Comparison of ENCODE assay signal across 11 cellular contexts in the genomic region with DNA sequence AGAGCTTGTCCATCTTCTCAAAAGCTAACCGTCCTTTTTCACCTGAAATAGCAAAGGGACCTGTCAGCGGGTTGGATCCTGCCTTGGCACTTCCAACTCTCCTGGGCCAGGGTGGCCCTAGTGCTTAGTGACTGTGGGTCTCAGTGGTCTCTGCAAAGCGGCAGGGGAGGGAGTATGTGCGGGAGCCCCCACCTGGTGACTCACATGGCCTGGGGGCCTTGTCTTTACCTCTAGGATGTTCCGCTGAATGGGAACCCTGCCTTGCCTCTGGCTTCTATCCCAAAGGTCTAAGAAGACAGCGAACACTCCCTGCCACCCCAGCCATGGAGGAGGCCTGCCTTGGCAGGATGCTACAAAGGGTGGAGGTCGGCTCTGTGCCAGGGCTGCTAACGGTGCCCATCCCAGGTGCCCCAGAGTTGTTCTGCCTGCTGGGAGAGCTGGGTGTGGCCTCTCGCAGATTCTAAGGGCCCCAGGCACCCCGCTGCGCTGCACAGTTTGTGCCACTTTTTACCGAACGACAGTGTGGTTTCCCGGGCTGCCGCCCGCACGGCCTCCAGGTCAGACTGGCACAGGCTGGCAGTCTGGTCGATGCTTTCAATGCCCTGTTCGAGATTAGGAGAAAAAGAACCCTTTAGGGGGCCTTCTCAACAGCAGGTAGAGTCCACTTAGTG.
DNase-seq lines count a peak whose midpoint lies in the region; ATAC-seq and TF ChIP-seq lines count a peak whose summit lies in the region.
"Had no signal": no experiment of that assay in that cellular context is flagged by ENCODE, and none has a peak within 500 bp of the region (broad histone marks: within the 10 kb centered on the region; RNA-seq: fewer than 3 reads in every experiment).

No MANE protein-coding gene starts in this region.

- H4K20me1 ChIP-seq in PC-3 (ENCODE audit: low read length) (no peaks in the 10 kb centered on the region), smooth muscle cell (ENCODE audit: low read depth) (peaks cover 14% of the 10 kb centered on the region)

- no peak overlapping the region for H3K4me3 Mint-ChIP-seq in stimulated activated naive CD8-positive, alpha-beta T cell treated with anti-CD3 and anti-CD28 coated beads, Interleukin-15, amount 100 ng/mL, for 72 hours
- H3K4me3 Mint-ChIP-seq: brain, HFFc6 had no signal

- H3K4me3 ChIP-seq in PC-3 (ENCODE audit: low read length) (no peak overlapping the region), lower leg skin (ENCODE audit: low read depth, poor library complexity, severe bottlenecking) (no peak overlapping the region), smooth muscle cell (no peak overlapping the region)
- H3K4me3 ChIP-seq: SJCRH30 had no signal

- no TSS peak for BruUV-seq in PC-3 (replicated peaks; lab: Mats Ljungman, UMichigan)

- no peak overlapping the region for H3K4me2 ChIP-seq in PC-3 (ENCODE audit: low read length)
- no peak overlapping the region for H3K4me2 ChIP-seq in smooth muscle cell

- H3F3A ChIP-seq in PC-3 (ENCODE audit: low read length, unreplicated experiment) (no peaks in the 10 kb centered on the region), smooth muscle cell (ENCODE audit: low read depth) (peaks cover 8% of the 10 kb centered on the region)

- H2AFZ ChIP-seq in PC-3 (ENCODE audit: low read length): no peak overlapping the region
- H2AFZ ChIP-seq in smooth muscle cell (ENCODE audit: low read depth): no peak overlapping the region

- WGBS in lower leg skin, 2 donors: 55 to 62% methylated on average over 17 to 19 of the region's 19 CpGs
- WGBS in smooth muscle cell (ENCODE audit: low lambda C conversion rate): 95% methylated on average over 18 of the region's 19 CpGs

- no peaks in the 10 kb centered on the region for H3K9me3 ChIP-seq in PC-3 (ENCODE audit: low read length)
- no peaks in the 10 kb centered on the region for H3K9me3 ChIP-seq in smooth muscle cell (replicated peaks; ENCODE audit: low read depth)
- H3K9me3 ChIP-seq: SJCRH30 had no signal

- H3K4me1 Mint-ChIP-seq in stimulated activated naive CD8-positive, alpha-beta T cell treated with anti-CD3 and anti-CD28 coated beads, Interleukin-15, amount 100 ng/mL, for 72 hours: peaks cover 6% of the 10 kb centered on the region
- H3K4me1 Mint-ChIP-seq: brain had no signal

- no peaks in the 10 kb centered on the region for H3K4me1 ChIP-seq in PC-3 (ENCODE audit: insufficient read depth, low read length)
- no peaks in the 10 kb centered on the region for H3K4me1 ChIP-seq in smooth muscle cell (ENCODE audit: low read depth)

- no peaks in the 10 kb centered on the region for H3K9me3 Mint-ChIP-seq in stimulated activated naive CD8-positive, alpha-beta T cell treated with anti-CD3 and anti-CD28 coated beads, Interleukin-15, amount 100 ng/mL, for 72 hours
- H3K9me3 Mint-ChIP-seq: brain, HFFc6 had no signal

- TF ChIP-seq POLR2A in lower leg skin (IDR thresholded peaks at IDR 0.05): no peak

- peaks cover 18% of the 10 kb centered on the region for H3K36me3 ChIP-seq in PC-3 (ENCODE audit: low read depth, low read length)
- H3K36me3 ChIP-seq in smooth muscle cell (ENCODE audit: low read depth): no peaks in the 10 kb centered on the region

- H3K9me2 ChIP-seq in PC-3 (replicated peaks; ENCODE audit: low read length): no peaks in the 10 kb centered on the region

- POLR2A ChIA-PET in PC-3 (lab: Charles Lee; ENCODE audit: unreplicated experiment): interaction anchor here (0.5 kb wide), 1 partner anchor 167 kb away, joined by 4 read pairs; no protein-coding TSS in a partner anchor

- peak; percentile 15 for ATAC-seq in stimulated activated naive CD8-positive, alpha-beta T cell treated with anti-CD3 and anti-CD28 coated beads, Interleukin-15, amount 100 ng/mL, for 72 hours
- no peak for ATAC-seq in stimulated activated naive CD8-positive, alpha-beta T cell treated with anti-CD3 and anti-CD28 coated beads, Interleukin-15, Interleukin-2, amounts not matched to agents 100 U/mL and 50 U/mL, for 24 hours
- peak; percentile 12 for ATAC-seq in PC-3
- ATAC-seq in HG02588 (IDR thresholded peaks at IDR 0.05; ENCODE audit: unreplicated experiment): no peak

- H3K27me3 ChIP-seq in PC-3 (ENCODE audit: low read length) (no peaks in the 10 kb centered on the region), smooth muscle cell (ENCODE audit: low read depth) (no peaks in the 10 kb centered on the region)
- H3K27me3 ChIP-seq: SJCRH30 had no signal

- H3K27me3 Mint-ChIP-seq in stimulated activated naive CD8-positive, alpha-beta T cell treated with anti-CD3 and anti-CD28 coated beads, Interleukin-15, amount 100 ng/mL, for 72 hours: no peaks in the 10 kb centered on the region
- H3K27me3 Mint-ChIP-seq: brain had no signal

- no peak overlapping the region for H3K27ac Mint-ChIP-seq in stimulated activated naive CD8-positive, alpha-beta T cell treated with anti-CD3 and anti-CD28 coated beads, Interleukin-15, amount 100 ng/mL, for 72 hours
- H3K27ac Mint-ChIP-seq: HFFc6 had no signal

- intact Hi-C loops in PC-3 (cut with micrococcal nuclease) (no loop called here), lower leg skin (cut with DNase I; ENCODE audit: low total_unique reads) (loop anchor here (5.0 to 10.0 kb wide), 2 partner anchors 113 to 400 kb away; no protein-coding TSS in a partner anchor)

- CTCF ChIA-PET in PC-3 (lab: Charles Lee): interaction anchor here (0.6 to 1.0 kb wide), 6 partner anchors 11 to 408 kb away, joined by 3 to 4 read pairs (median 3); no protein-coding TSS in a partner anchor

- H3K27ac ChIP-seq in PC-3 (ENCODE audit: low read length) (no peak overlapping the region), smooth muscle cell (ENCODE audit: low read depth) (no peak overlapping the region)
- H3K27ac ChIP-seq: SJCRH30 had no signal

- H3K9ac ChIP-seq in PC-3 (ENCODE audit: low read length) (no peak overlapping the region), smooth muscle cell (ENCODE audit: low read depth) (no peak overlapping the region)

- H3K79me2 ChIP-seq in PC-3 (ENCODE audit: low read length) (no peaks in the 10 kb centered on the region), smooth muscle cell (ENCODE audit: low read depth) (no peaks in the 10 kb centered on the region)

- no peak for DNase-seq in stimulated activated naive CD8-positive, alpha-beta T cell treated with anti-CD3 and anti-CD28 coated beads, Interleukin-15, amount 100 ng/mL, for 72 hours
- no peak for DNase-seq in stimulated activated naive CD8-positive, alpha-beta T cell treated with anti-CD3 and anti-CD28 coated beads, Interleukin-15, Interleukin-2, amounts not matched to agents 100 U/mL and 50 U/mL, for 24 hours
- DNase-seq in PC-3 (no peak), lower leg skin (ENCODE audit: low spot score in 2 of 2) (peak; percentile 82 to 95), ureter (ENCODE audit: low spot score) (no peak), smooth muscle cell (lab: John Stamatoyannopoulos, UW; ENCODE audit: unreplicated experiment) (no peak)
- no peak for DNase-seq in stimulated activated CD4-positive, alpha-beta T cell treated with anti-CD3 and anti-CD28 coated beads, Interleukin-1b, Interleukin-23, amount 100 ng/mL, for 48 hours

- TF ChIP-seq CTCF in PC-3 (conservative IDR thresholded peaks at IDR 0.05; ENCODE audit: low read depth, low read length): no peak
- no peak for TF ChIP-seq CTCF in lower leg skin (IDR thresholded peaks at IDR 0.05)
- no peak for TF ChIP-seq CTCF in smooth muscle cell (IDR thresholded peaks at IDR 0.05; ENCODE audit: borderline replicate concordance, insufficient read depth, poor library complexity, severe bottlenecking)

Comparison
In these comparisons a context has a peak if more than half of its experiments do, and no peak if none do; other contexts are left out.
1. ATAC-seq: peak in stimulated activated naive CD8-positive, alpha-beta T cell treated with anti-CD3 and anti-CD28 coated beads, Interleukin-15, amount 100 ng/mL, for 72 hours (single experiment) and PC-3 (single experiment); none in stimulated activated naive CD8-positive, alpha-beta T cell treated with anti-CD3 and anti-CD28 coated beads, Interleukin-15, Interleukin-2, amounts not matched to agents 100 U/mL and 50 U/mL, for 24 hours (single experiment) and HG02588 (single experiment).
2. DNase-seq: peak in lower leg skin (2 of 2); none in stimulated activated naive CD8-positive, alpha-beta T cell treated with anti-CD3 and anti-CD28 coated beads, Interleukin-15, amount 100 ng/mL, for 72 hours (0 of 2), stimulated activated naive CD8-positive, alpha-beta T cell treated with anti-CD3 and anti-CD28 coated beads, Interleukin-15, Interleukin-2, amounts not matched to agents 100 U/mL and 50 U/mL, for 24 hours (single experiment), PC-3 (single experiment), ureter (single experiment), stimulated activated CD4-positive, alpha-beta T cell treated with anti-CD3 and anti-CD28 coated beads, Interleukin-1b, Interleukin-23, amount 100 ng/mL, for 48 hours (single experiment) and smooth muscle cell (single experiment).